Comparison of ENCODE assay signal across 8 cellular contexts in genomic region chr19:35468637-35469036, GRCh38. TPM values are rescaled to one million over a fixed set of nuclear protein-coding genes. Genes with fewer than 3 reads are reported as not detected.
DNase-seq lines count a peak whose midpoint lies in the region; ATAC-seq and TF ChIP-seq lines count a peak whose summit lies in the region.

No MANE protein-coding gene starts in this region.

- H3K4me3 Mint-ChIP-seq in nephron progenitor cell, result no peak overlapping the region

- no peak overlapping the region for H3K27ac Mint-ChIP-seq in nephron progenitor cell

- peak; percentile 67 for TF ChIP-seq CTCF in NB4 (IDR thresholded peaks at IDR 0.05; ENCODE audit: low read depth, low read length)
- TF ChIP-seq CTCF in epithelial cell of esophagus (IDR thresholded peaks at IDR 0.05; ENCODE audit: insufficient read depth, low read depth, low read length, missing control alignments), result peak; percentile 91
- TF ChIP-seq CTCF in nephron progenitor cell (IDR thresholded peaks at IDR 0.05), result peak; percentile 45
- TF ChIP-seq CTCF in transverse colon (IDR thresholded peaks at IDR 0.05), result peak; percentile 51 to 81 (median 68)

- TF ChIP-seq EP300 in transverse colon (IDR thresholded peaks at IDR 0.05; ENCODE audit: low read depth), result no peak

- in situ Hi-C loops in transverse colon (cut with MboI; ENCODE audit: low pct_ligation_motif_present in 1 of 4, low pct_unique_long_range_greater_than_20kb in 1 of 4, low sequenced_read_pairs in 3 of 4), result loop anchor here in 2 of 4 donors (10.0 to 25.0 kb wide), 2 partner anchors 106 to 114 kb away; partner anchors contain the start of genes FFAR3 (in 2 of the 2) and GPR42 (in 1 of the 2)

- H3K4me1 Mint-ChIP-seq in nephron progenitor cell, result peaks cover 4% of the 10 kb centered on the region

- no peaks in the 10 kb centered on the region for H3K9me3 Mint-ChIP-seq in nephron progenitor cell

- peaks cover 4% of the 10 kb centered on the region for H3K27me3 Mint-ChIP-seq in nephron progenitor cell (ENCODE audit: low read depth, poor library complexity)

- no peaks in the 10 kb centered on the region for H3K27me3 ChIP-seq in transverse colon

- H3K4me3 ChIP-seq in NB4 (ENCODE audit: low read depth, low read length), result no peak overlapping the region
- H3K4me3 ChIP-seq in epithelial cell of esophagus (ENCODE audit: low read length), result no peak overlapping the region
- no peak overlapping the region for H3K4me3 ChIP-seq in transverse colon

- TF ChIP-seq POLR2A in NB4 (IDR thresholded peaks at IDR 0.05; ENCODE audit: extremely low read depth, insufficient read length) (no peak), transverse colon (IDR thresholded peaks at IDR 0.05) (no peak)

- H3K4me1 ChIP-seq in transverse colon, result no peaks in the 10 kb centered on the region

- no peaks in the 10 kb centered on the region for H3K36me3 Mint-ChIP-seq in nephron progenitor cell (ENCODE audit: low read depth)

- 6% methylated on average over 2 of the region's 2 CpGs; no CpG with 5 or more reads in 1 of the 2 donors for WGBS in transverse colon (ENCODE audit: low coverage in 1 of 2), 2 donors

- H3K36me3 ChIP-seq in transverse colon, result no peaks in the 10 kb centered on the region

- ATAC-seq in GM21529 (IDR thresholded peaks at IDR 0.05; ENCODE audit: unreplicated experiment), result peak; percentile 76
- ATAC-seq in HG03280 (IDR thresholded peaks at IDR 0.05; ENCODE audit: unreplicated experiment), result no peak

- no peaks in the 10 kb centered on the region for H3K9me3 ChIP-seq in transverse colon

- H3K27ac ChIP-seq in transverse colon, result no peak overlapping the region

- DNase-seq in EH (ENCODE audit: low read depth), result peak; percentile 25
- peak; percentile 72 for DNase-seq in NB4 (ENCODE audit: low read depth)
- DNase-seq in activated CD4-positive, alpha-beta T cell treated with anti-CD3 and anti-CD28 coated beads, Interleukin-2, amount 50 U/mL, for 24 hours (ENCODE audit: low read depth in 1 of 2, low spot score in 1 of 2), result peak; percentile 10 to 36
- peak; percentile 62 for DNase-seq in epithelial cell of esophagus (ENCODE audit: low read depth)
- DNase-seq in nephron progenitor cell, result peak; percentile 28
- DNase-seq in transverse colon, result peak; percentile 71

- intact Hi-C loops in transverse colon (cut with DNase I; ENCODE audit: low total_unique reads), result no loop called here

RNA-seq across cellular contexts. Expression of gene FFAR2, which starts 20.6 kb away (rescaled TPM):
- 1 to 10 TPM in 1 of 4 donors, under 1 TPM in 1, not detected in 2; 0.32 to 2.2 TPM for total RNA-seq in transverse colon

RNA-seq across cellular contexts. Expression of gene KRTDAP, which starts 21.6 kb away (rescaled TPM):
- total RNA-seq in transverse colon, result not detected

RNA-seq across cellular contexts. Expression of gene DMKN, which starts 44.8 kb away (rescaled TPM):
- total RNA-seq in transverse colon, result 10 to 100 TPM in 2 of 4 donors, 1 to 10 TPM in 2; 2.7 to 18.1 (median 10.0) TPM

RNA-seq across cellular contexts. Expression of gene SBSN, which starts 59.5 kb away (rescaled TPM):
- total RNA-seq in transverse colon, result not detected
